Comparison of ENCODE assay signal across 10 cellular contexts in the genomic region with DNA sequence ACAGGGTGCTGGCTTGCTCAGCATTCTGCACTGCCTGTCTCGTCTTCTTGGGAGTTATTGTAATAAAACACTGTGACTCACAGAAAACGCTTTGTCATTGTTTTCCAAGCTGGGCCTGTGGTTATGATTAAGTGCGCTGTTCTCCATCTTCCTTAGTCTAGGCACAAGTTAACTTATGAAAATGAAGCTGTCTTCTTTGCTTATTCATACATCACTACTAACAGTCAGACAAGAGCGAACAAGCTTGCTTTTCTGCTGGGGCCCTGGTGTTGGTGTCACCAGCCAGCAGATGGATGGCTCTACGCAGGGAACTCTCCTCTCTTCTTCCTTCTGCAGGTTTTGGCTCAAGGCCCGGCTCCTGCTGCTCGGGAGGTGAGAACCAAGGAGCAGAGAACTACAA.
DNase-seq lines count a peak whose midpoint lies in the region.
"Had no signal": no experiment of that assay in that cellular context is flagged by ENCODE, and none has a peak within 500 bp of the region (broad histone marks: within the 10 kb centered on the region; RNA-seq: fewer than 3 reads in every experiment).

No MANE protein-coding gene starts in this region.

- DNase-seq in NCI-H2107 treated with DMSO at 0.1 percent for 48 hours (lab: John Stamatoyannopoulos, UW; ENCODE audit: unreplicated experiment) (peak; percentile 9), NCI-H2107 (lab: John Stamatoyannopoulos, UW) (no peak), NOMO-1 treated with dmso at 0.1 percent for 144 hours (lab: John Stamatoyannopoulos, UW; ENCODE audit: unreplicated experiment) (peak; percentile 27), fibroblast of gingiva (ENCODE audit: low read depth) (peak; percentile 52), smooth muscle cell of the brain vasculature (ENCODE audit: low read depth, low spot score) (peak; percentile 12), NCI-H128 (lab: John Stamatoyannopoulos, UW; ENCODE audit: unreplicated experiment) (no peak), NCI-H82 (lab: John Stamatoyannopoulos, UW) (no peak)
- DNase-seq in activated naive CD4-positive, alpha-beta T cell (lab: John Stamatoyannopoulos, UW), result no peak
- DNase-seq: BE2C, NCI-H1105 had no signal

Comparison
In these comparisons a context has a peak if more than half of its experiments do, and no peak if none do; other contexts are left out.
1. DNase-seq: peak in NCI-H2107 treated with DMSO at 0.1 percent for 48 hours (single experiment), NOMO-1 treated with dmso at 0.1 percent for 144 hours (single experiment), fibroblast of gingiva (single experiment) and smooth muscle cell of the brain vasculature (single experiment); none in NCI-H2107 (single experiment), NCI-H128 (single experiment), NCI-H82 (single experiment) and activated naive CD4-positive, alpha-beta T cell (0 of 4).